In the genomic region with DNA sequence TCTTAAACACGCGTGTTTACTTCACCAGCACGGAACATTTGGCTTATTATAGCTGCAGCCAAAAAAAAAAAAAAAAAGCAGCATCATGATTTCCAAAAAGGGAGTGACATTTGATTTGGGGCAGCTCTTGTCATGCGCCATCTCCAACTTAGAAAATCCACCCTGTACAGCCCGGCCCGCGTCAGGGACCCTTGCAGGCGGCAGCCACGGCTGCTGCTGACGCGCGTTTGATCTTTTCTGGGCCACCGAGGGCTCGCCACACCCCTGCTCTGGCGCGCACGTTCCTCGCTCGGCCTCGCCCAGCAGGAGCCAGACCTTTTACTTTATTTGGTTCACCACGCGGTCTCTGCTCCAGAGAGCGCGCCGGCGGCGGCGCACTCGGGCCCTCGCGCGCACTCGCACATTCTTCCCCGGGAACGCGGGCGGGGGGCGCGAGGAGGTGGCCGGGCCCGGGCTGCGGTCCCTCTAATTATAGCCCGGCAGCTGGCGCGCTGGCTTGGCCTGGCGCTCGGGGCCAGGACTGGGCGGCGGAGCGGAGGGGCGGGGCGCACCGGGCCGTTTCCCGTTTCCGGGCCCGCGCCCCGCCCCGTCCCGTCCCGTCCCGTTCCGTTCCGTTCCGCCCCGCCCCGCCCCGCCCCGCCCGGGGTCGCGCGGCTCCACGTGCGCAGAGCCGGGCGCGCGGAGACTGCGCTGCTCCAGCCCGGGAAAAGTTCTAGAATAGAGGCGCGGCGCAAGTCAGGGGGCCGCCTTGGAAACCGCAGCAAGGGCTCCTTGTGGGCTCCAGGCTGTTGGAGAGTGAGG, we compare ENCODE assay signal across 1 cellular context.
A peak's percentile ranks its signal among the peaks of the same experiment; 100 is the strongest.
TF ChIP-seq lines count a peak whose summit lies in the region.

No MANE protein-coding gene starts in this region.

TF ChIP-seq in GM12878, 131 proteins besides CTCF, POLR2A, EP300 and RAD21 (continued from another document and continues in another):
- TF ChIP-seq, protein P1, sequence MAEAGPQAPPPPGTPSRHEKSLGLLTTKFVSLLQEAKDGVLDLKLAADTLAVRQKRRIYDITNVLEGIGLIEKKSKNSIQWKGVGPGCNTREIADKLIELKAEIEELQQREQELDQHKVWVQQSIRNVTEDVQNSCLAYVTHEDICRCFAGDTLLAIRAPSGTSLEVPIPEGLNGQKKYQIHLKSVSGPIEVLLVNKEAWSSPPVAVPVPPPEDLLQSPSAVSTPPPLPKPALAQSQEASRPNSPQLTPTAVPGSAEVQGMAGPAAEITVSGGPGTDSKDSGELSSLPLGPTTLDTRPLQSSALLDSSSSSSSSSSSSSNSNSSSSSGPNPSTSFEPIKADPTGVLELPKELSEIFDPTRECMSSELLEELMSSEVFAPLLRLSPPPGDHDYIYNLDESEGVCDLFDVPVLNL (IDR thresholded peaks at IDR 0.05; ENCODE audit: low read depth, low read length), result no peak
- 0 out of 2 replicates have a peak, but pooled peaks have one; percentile 36 for TF ChIP-seq HDGF (IDR thresholded peaks at IDR 0.05)
- TF ChIP-seq ZBED1 (IDR thresholded peaks at IDR 0.05; ENCODE audit: borderline replicate concordance), result no peak
- TF ChIP-seq MLLT1 (IDR thresholded peaks at IDR 0.05), result peak; percentile 72
- TF ChIP-seq MTA2 (IDR thresholded peaks at IDR 0.05; ENCODE audit: low read depth), result no peak
- TF ChIP-seq ZNF24 (IDR thresholded peaks at IDR 0.05), result no peak
- TF ChIP-seq NFYA (IDR thresholded peaks at IDR 0.05; ENCODE audit: borderline replicate concordance, low read depth, low read length), result no peak
- no peak for TF ChIP-seq ZNF274 (IDR thresholded peaks at IDR 0.05; ENCODE audit: insufficient read depth, insufficient read length)
- TF ChIP-seq BCLAF1 (IDR thresholded peaks at IDR 0.05), result no peak
- TF ChIP-seq, protein P2, sequence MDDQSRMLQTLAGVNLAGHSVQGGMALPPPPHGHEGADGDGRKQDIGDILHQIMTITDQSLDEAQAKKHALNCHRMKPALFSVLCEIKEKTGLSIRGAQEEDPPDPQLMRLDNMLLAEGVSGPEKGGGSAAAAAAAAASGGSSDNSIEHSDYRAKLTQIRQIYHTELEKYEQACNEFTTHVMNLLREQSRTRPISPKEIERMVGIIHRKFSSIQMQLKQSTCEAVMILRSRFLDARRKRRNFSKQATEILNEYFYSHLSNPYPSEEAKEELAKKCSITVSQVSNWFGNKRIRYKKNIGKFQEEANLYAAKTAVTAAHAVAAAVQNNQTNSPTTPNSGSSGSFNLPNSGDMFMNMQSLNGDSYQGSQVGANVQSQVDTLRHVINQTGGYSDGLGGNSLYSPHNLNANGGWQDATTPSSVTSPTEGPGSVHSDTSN (IDR thresholded peaks at IDR 0.05; ENCODE audit: insufficient replicate concordance, low read depth, low read length), result no peak
- TF ChIP-seq ATF7 (IDR thresholded peaks at IDR 0.05; ENCODE audit: low read depth), result peak; percentile 25; the same call in 1 of the 2 replicates
- TF ChIP-seq, protein P3, sequence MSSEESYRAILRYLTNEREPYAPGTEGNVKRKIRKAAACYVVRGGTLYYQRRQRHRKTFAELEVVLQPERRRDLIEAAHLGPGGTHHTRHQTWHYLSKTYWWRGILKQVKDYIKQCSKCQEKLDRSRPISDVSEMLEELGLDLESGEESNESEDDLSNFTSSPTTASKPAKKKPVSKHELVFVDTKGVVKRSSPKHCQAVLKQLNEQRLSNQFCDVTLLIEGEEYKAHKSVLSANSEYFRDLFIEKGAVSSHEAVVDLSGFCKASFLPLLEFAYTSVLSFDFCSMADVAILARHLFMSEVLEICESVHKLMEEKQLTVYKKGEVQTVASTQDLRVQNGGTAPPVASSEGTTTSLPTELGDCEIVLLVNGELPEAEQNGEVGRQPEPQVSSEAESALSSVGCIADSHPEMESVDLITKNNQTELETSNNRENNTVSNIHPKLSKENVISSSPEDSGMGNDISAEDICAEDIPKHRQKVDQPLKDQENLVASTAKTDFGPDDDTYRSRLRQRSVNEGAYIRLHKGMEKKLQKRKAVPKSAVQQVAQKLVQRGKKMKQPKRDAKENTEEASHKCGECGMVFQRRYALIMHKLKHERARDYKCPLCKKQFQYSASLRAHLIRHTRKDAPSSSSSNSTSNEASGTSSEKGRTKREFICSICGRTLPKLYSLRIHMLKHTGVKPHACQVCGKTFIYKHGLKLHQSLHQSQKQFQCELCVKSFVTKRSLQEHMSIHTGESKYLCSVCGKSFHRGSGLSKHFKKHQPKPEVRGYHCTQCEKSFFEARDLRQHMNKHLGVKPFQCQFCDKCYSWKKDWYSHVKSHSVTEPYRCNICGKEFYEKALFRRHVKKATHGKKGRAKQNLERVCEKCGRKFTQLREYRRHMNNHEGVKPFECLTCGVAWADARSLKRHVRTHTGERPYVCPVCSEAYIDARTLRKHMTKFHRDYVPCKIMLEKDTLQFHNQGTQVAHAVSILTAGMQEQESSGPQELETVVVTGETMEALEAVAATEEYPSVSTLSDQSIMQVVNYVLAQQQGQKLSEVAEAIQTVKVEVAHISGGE (CRISPR knock-in tag; IDR thresholded peaks at IDR 0.05), result 0 out of 2 replicates have a peak, but pooled peaks have one; percentile 54
- no peak for TF ChIP-seq ZBTB40 (IDR thresholded peaks at IDR 0.05; ENCODE audit: borderline replicate concordance)
- TF ChIP-seq CEBPZ (IDR thresholded peaks at IDR 0.05; ENCODE audit: low read depth, low read length), result no peak
- TF ChIP-seq KAT2A (conservative IDR thresholded peaks at IDR 0.05; ENCODE audit: control insufficient read depth, low read depth, low read length), result no peak
- peak; percentile 63 for TF ChIP-seq CREM (IDR thresholded peaks at IDR 0.05; ENCODE audit: low read depth)
- TF ChIP-seq, protein P4, sequence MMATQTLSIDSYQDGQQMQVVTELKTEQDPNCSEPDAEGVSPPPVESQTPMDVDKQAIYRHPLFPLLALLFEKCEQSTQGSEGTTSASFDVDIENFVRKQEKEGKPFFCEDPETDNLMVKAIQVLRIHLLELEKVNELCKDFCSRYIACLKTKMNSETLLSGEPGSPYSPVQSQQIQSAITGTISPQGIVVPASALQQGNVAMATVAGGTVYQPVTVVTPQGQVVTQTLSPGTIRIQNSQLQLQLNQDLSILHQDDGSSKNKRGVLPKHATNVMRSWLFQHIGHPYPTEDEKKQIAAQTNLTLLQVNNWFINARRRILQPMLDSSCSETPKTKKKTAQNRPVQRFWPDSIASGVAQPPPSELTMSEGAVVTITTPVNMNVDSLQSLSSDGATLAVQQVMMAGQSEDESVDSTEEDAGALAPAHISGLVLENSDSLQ (IDR thresholded peaks at IDR 0.05), result peak; percentile 38; the same call in 1 of the 2 replicates
- peak; percentile 65; the same call in 1 of the 2 replicates for TF ChIP-seq PML (IDR thresholded peaks at IDR 0.05; ENCODE audit: low read length)
- no peak for TF ChIP-seq SREBF1 (IDR thresholded peaks at IDR 0.05; ENCODE audit: low read length)
- TF ChIP-seq FOS (IDR thresholded peaks at IDR 0.05; ENCODE audit: borderline replicate concordance, extremely low read depth, insufficient read length), result no peak
- no peak for TF ChIP-seq BMI1 (IDR thresholded peaks at IDR 0.05; ENCODE audit: borderline replicate concordance)
- TF ChIP-seq RFX5 (IDR thresholded peaks at IDR 0.05; ENCODE audit: low read depth, low read length), result no peak
- TF ChIP-seq HDAC2 (IDR thresholded peaks at IDR 0.05), result no peak
- TF ChIP-seq ZNF384 (IDR thresholded peaks at IDR 0.05; ENCODE audit: borderline replicate concordance, low read depth, low read length), result 0 out of 2 replicates have a peak, but pooled peaks have one; percentile 23
- no peak for TF ChIP-seq MYB (IDR thresholded peaks at IDR 0.05; ENCODE audit: borderline replicate concordance, low read depth, low read length)
- TF ChIP-seq IKZF2 (IDR thresholded peaks at IDR 0.05), result no peak
- no peak for TF ChIP-seq STAT1 (conservative IDR thresholded peaks at IDR 0.05)
- no peak for TF ChIP-seq RCOR1 (conservative IDR thresholded peaks at IDR 0.05; ENCODE audit: low read depth, low read length)
- no peak for TF ChIP-seq SUPT20H (IDR thresholded peaks at IDR 0.05; ENCODE audit: borderline replicate concordance, control insufficient read depth, low read depth, low read length)
- no peak for TF ChIP-seq HCFC1 (IDR thresholded peaks at IDR 0.05; ENCODE audit: low read length)
